8 cellular contexts compared by ENCODE assay signal in genomic region chr3:167684389-167684993, GRCh38. TPM values are rescaled to one million over a fixed set of nuclear protein-coding genes. Genes with fewer than 3 reads are reported as not detected.
DNase-seq lines count a peak whose midpoint lies in the region; ATAC-seq and TF ChIP-seq lines count a peak whose summit lies in the region.

No MANE protein-coding gene starts in this region.

- intact Hi-C loops in transverse colon (cut with DNase I; ENCODE audit: low total_unique reads) = no loop called here

- in situ Hi-C loops in transverse colon (cut with MboI; ENCODE audit: low pct_ligation_motif_present in 1 of 4, low pct_unique_long_range_greater_than_20kb in 1 of 4, low sequenced_read_pairs in 3 of 4) = no loop called here

- H3K9me3 ChIP-seq in AG04450 (ENCODE audit: control insufficient read depth, insufficient read depth, low read length) (no peaks in the 10 kb centered on the region), lung (ENCODE audit: control insufficient read depth in 2 of 2, insufficient read depth in 1 of 2, low read length in 1 of 2) (no peaks in the 10 kb centered on the region), transverse colon (no peaks in the 10 kb centered on the region)

- DNase-seq in AG04450 (ENCODE audit: low read depth, low spot score) = peak; percentile 24
- peak; percentile 13 for DNase-seq in GM12864 (ENCODE audit: low read depth)
- peak; percentile 51 for DNase-seq in NCI-H1092 treated with DMSO at 0.1 percent for 48 hours (lab: John Stamatoyannopoulos, UW)
- DNase-seq in T follicular helper cell (ENCODE audit: low read depth) = peak; percentile 28
- DNase-seq in coronary artery (ENCODE audit: low spot score) = no peak
- peak; percentile 52 for DNase-seq in lung (ENCODE audit: low spot score)
- DNase-seq in transverse colon = no peak

- CTCF ChIA-PET in AG04450 (lab: Charles Lee) = interaction anchor here (0.7 to 3.4 kb wide), 25 partner anchors 9 to 1829 kb away, joined by 3 to 40 read pairs (median 7); partner anchors contain the start of genes PDCD10, SERPINI1 and ZBBX

- H3K27ac ChIP-seq in AG04450 (ENCODE audit: low read depth, low read length) (no peak overlapping the region), coronary artery (no peak overlapping the region), lung (ENCODE audit: low read depth in 1 of 2, low read length in 1 of 2) (no peak overlapping the region), transverse colon (no peak overlapping the region)

- TF ChIP-seq CTCF in AG04450 (IDR thresholded peaks at IDR 0.05; ENCODE audit: low read depth, low read length) = peak; percentile 62
- peak; percentile 57 for TF ChIP-seq CTCF in GM12864 (IDR thresholded peaks at IDR 0.05; ENCODE audit: low read depth, low read length, missing control alignments)
- TF ChIP-seq CTCF in coronary artery (IDR thresholded peaks at IDR 0.05) = peak; percentile 62
- peak; percentile 29 for TF ChIP-seq CTCF in lung (IDR thresholded peaks at IDR 0.05; ENCODE audit: control extremely low read depth, extremely low read depth)
- TF ChIP-seq CTCF in transverse colon (IDR thresholded peaks at IDR 0.05) = peak; percentile 55 to 79 (median 75)

- no peak for TF ChIP-seq EP300 in transverse colon (IDR thresholded peaks at IDR 0.05; ENCODE audit: low read depth)

- no peak for TF ChIP-seq POLR2A in transverse colon (IDR thresholded peaks at IDR 0.05)

- POLR2A ChIA-PET in AG04450 (lab: Yijun Ruan, JAX) = no interaction called here

- no peaks in the 10 kb centered on the region for H3K27me3 ChIP-seq in AG04450 (ENCODE audit: control insufficient read depth, insufficient read depth, low read length)
- no peaks in the 10 kb centered on the region for H3K27me3 ChIP-seq in lung (ENCODE audit: control insufficient read depth, insufficient read depth)
- no peaks in the 10 kb centered on the region for H3K27me3 ChIP-seq in transverse colon

- H3K4me1 ChIP-seq in lung (ENCODE audit: control insufficient read depth in 2 of 2, insufficient read depth in 2 of 2, low read length in 2 of 2) (no peaks in the 10 kb centered on the region), transverse colon (no peaks in the 10 kb centered on the region)

- peaks cover 5 to 8% of the 10 kb centered on the region in 2 donors for H3K36me3 ChIP-seq in lung (ENCODE audit: control insufficient read depth in 2 of 2, insufficient read depth in 2 of 2, low read length in 2 of 2)
- peaks cover 0 to 10% (median 4%) of the 10 kb centered on the region in 4 donors for H3K36me3 ChIP-seq in transverse colon

- peak; percentile 82 for ATAC-seq in HG02623 (IDR thresholded peaks at IDR 0.05; ENCODE audit: unreplicated experiment)
- peak; percentile 62 for ATAC-seq in lung (ENCODE audit: insufficient read depth, low FRiP score)

- H3K4me3 ChIP-seq in AG04450 (ENCODE audit: low read depth, low read length) = no peak overlapping the region
- no peak overlapping the region for H3K4me3 ChIP-seq in GM12864 (ENCODE audit: low read depth, low read length)
- H3K4me3 ChIP-seq in coronary artery = no peak overlapping the region
- H3K4me3 ChIP-seq in lung = no peak overlapping the region
- no peak overlapping the region for H3K4me3 ChIP-seq in transverse colon

RNA-seq across cellular contexts. Expression of gene WDR49, which starts 30.7 kb away (rescaled TPM):
- polyA plus RNA-seq in AG04450 (2011; rRNA removed) = not detected in 2 replicates
- not detected in 2 replicates for polyA minus RNA-seq in AG04450 (2011; rRNA and poly(A)+ RNA removed)
- 10 to 100 TPM; 17.6 to 33.9 TPM for total RNA-seq in lung
- polyA plus RNA-seq in lung = 1 to 10 TPM; 1.4 to 2.0 TPM
- under 1 TPM in 1 of 4 donors, not detected in 3; 0.96 TPM for total RNA-seq in transverse colon

RNA-seq across cellular contexts. Expression of gene PDCD10, which starts 50.2 kb away (rescaled TPM):
- polyA plus RNA-seq in AG04450 (2011; rRNA removed) (55.9 and 79.5 TPM in 2 replicates), lung (10 to 100 TPM; 26.7 to 60.8 TPM)
- polyA minus RNA-seq in AG04450 (2011; rRNA and poly(A)+ RNA removed) = 12.8 and 25.6 TPM in 2 replicates
- total RNA-seq in lung (100 to 1,000 TPM in 1 of 2 donors, 10 to 100 TPM in 1; 42.2 to 113 TPM), transverse colon (10 to 100 TPM; 32.0 to 99.6 (median 89.0) TPM)

RNA-seq across cellular contexts. Expression of gene SERPINI1, which starts 51.0 kb away (rescaled TPM):
- polyA plus RNA-seq in AG04450 (2011; rRNA removed) (0.58 and 0.88 TPM in 2 replicates), lung (1 to 10 TPM; 3.3 to 5.7 TPM)
- polyA minus RNA-seq in AG04450 (2011; rRNA and poly(A)+ RNA removed) = 0.18 and 0.30 TPM in 2 replicates
- total RNA-seq in lung (10 to 100 TPM in 1 of 2 donors, 1 to 10 TPM in 1; 5.4 to 18.3 TPM), transverse colon (1 to 10 TPM in 1 of 4 donors, under 1 TPM in 1, not detected in 2; 0.79 to 1.5 TPM)

Comparison
In these comparisons a context has a peak if more than half of its experiments do, and no peak if none do; other contexts are left out.
1. DNase-seq: peak in AG04450 (single experiment), GM12864 (single experiment), NCI-H1092 treated with DMSO at 0.1 percent for 48 hours (single experiment), T follicular helper cell (single experiment) and lung (single experiment); none in coronary artery (single experiment) and transverse colon (single experiment).
2. RNA of gene WDR49, which starts 30.7 kb away (total RNA-seq): 17.6 to 33.9 TPM in lung; 0.96 TPM in transverse colon; every median in the first group is over 4 times any median in the second.
3. Peak in every context shown above with its lines, with median percentiles within 50 percentile points of each other: CTCF ChIP-seq.